8 cellular contexts compared by ENCODE assay signal in the genomic region with DNA sequence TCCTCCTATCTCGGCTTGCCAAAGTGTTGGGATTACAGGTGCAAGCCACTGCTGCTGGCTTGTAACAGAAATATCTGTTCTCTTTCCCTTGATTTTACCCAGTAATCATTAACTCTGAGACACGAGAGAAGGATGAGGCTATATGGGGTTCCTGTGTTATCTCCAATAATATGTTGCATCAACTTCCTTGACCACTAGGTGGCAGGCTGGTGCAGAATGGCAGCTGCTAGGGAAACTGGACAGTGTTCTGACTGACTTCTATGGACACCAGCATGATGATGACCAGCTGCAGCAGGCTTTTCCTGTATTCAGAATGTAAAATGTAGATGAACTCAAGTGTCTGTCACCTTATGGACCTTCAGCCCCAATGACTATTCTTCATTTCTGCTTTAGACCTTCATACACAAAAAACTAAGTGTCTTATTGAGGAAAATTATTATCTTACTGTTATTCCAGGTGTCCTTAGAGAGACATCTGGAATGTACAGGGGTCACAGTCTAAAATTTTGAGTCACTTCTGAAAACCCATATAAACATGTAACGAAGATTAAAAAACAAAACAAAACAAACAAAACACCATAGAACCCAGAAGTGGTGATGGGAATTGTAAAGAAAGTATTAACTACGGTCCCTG. TPM values are rescaled to one million over a fixed set of nuclear protein-coding genes. Genes with fewer than 3 reads are reported as not detected.
DNase-seq lines count a peak whose midpoint lies in the region; ATAC-seq and TF ChIP-seq lines count a peak whose summit lies in the region.

No MANE protein-coding gene starts in this region.

- no peaks in the 10 kb centered on the region for H3K4me1 ChIP-seq in naive thymus-derived CD4-positive, alpha-beta T cell (ENCODE audit: control insufficient read depth in 2 of 2, insufficient read depth in 2 of 2, low read length in 2 of 2)

- H3K36me3 ChIP-seq in naive thymus-derived CD4-positive, alpha-beta T cell (ENCODE audit: control insufficient read depth in 2 of 3, insufficient read depth in 3 of 3, low read length in 3 of 3): no peaks in the 10 kb centered on the region

- peak; percentile 93 for TF ChIP-seq CTCF in epithelial cell of esophagus (IDR thresholded peaks at IDR 0.05; ENCODE audit: insufficient read depth, low read depth, low read length, missing control alignments)

- intact Hi-C loops in naive thymus-derived CD4-positive, alpha-beta T cell (cut with micrococcal nuclease): loop anchor here (1.0 to 5.0 kb wide), 7 partner anchors 20 to 1534 kb away; partner anchors contain the start of genes COL12A1 (in 1 of the 2) and SLC17A5 (in 1 of the 2)

- no peak overlapping the region for H3K27ac Mint-ChIP-seq in activated CD8-positive, alpha-beta memory T cell treated with anti-CD3 and anti-CD28 coated beads, Interleukin-2, amount 10 ng/mL, durations not matched to agents 7 days and 5 days
- H3K27ac Mint-ChIP-seq in naive thymus-derived CD4-positive, alpha-beta T cell: no peak overlapping the region
- no peak overlapping the region for H3K27ac Mint-ChIP-seq in stimulated activated naive CD8-positive, alpha-beta T cell treated with anti-CD3 and anti-CD28 coated beads, Interleukin-15, amount 100 ng/mL, for 72 hours

- peaks cover 37% of the 10 kb centered on the region for H3K27me3 Mint-ChIP-seq in activated CD8-positive, alpha-beta memory T cell treated with anti-CD3 and anti-CD28 coated beads, Interleukin-2, amount 10 ng/mL, durations not matched to agents 7 days and 5 days
- peaks cover 4 to 23% (median 21%) of the 10 kb centered on the region in 5 donors for H3K27me3 Mint-ChIP-seq in naive thymus-derived CD4-positive, alpha-beta T cell
- H3K27me3 Mint-ChIP-seq in stimulated activated naive CD8-positive, alpha-beta T cell treated with anti-CD3 and anti-CD28 coated beads, Interleukin-15, amount 100 ng/mL, for 72 hours: peaks cover 52% of the 10 kb centered on the region

- H3K4me3 ChIP-seq in epithelial cell of esophagus (ENCODE audit: low read length): no peak overlapping the region
- no peak overlapping the region for H3K4me3 ChIP-seq in naive thymus-derived CD4-positive, alpha-beta T cell (ENCODE audit: low read length)

- POLR2A ChIA-PET in naive thymus-derived CD4-positive, alpha-beta T cell (lab: Charles Lee): no interaction called here

- CTCF ChIA-PET in activated CD8-positive, alpha-beta memory T cell treated with anti-CD3 and anti-CD28 coated beads, Interleukin-2, amount 10 ng/mL, durations not matched to agents 7 days and 5 days (lab: Charles Lee): interaction anchor here (0.7 to 7.7 kb wide), 13 partner anchors 9 to 91 kb away, joined by 3 to 105 read pairs (median 4); partner anchors contain the start of gene SLC17A5
- CTCF ChIA-PET in naive thymus-derived CD4-positive, alpha-beta T cell (lab: Charles Lee): interaction anchor here (0.9 to 5.0 kb wide), 4 partner anchors 21 to 1536 kb away, joined by 3 to 28 read pairs (median 5); no protein-coding TSS in a partner anchor

- ATAC-seq in HG03342 (IDR thresholded peaks at IDR 0.05; ENCODE audit: unreplicated experiment): peak; percentile 93
- ATAC-seq in activated CD8-positive, alpha-beta memory T cell treated with anti-CD3 and anti-CD28 coated beads, Interleukin-2, amount 10 ng/mL, durations not matched to agents 7 days and 5 days: peak; percentile 88
- ATAC-seq in naive thymus-derived CD4-positive, alpha-beta T cell: peak; percentile 92
- ATAC-seq in stimulated activated naive CD8-positive, alpha-beta T cell treated with anti-CD3 and anti-CD28 coated beads, Interleukin-15, amount 100 ng/mL, for 72 hours: peak; percentile 86

- H3K9me3 Mint-ChIP-seq in activated CD8-positive, alpha-beta memory T cell treated with anti-CD3 and anti-CD28 coated beads, Interleukin-2, amount 10 ng/mL, durations not matched to agents 7 days and 5 days (ENCODE audit: low read depth): no peaks in the 10 kb centered on the region
- no peaks in the 10 kb centered on the region for H3K9me3 Mint-ChIP-seq in naive thymus-derived CD4-positive, alpha-beta T cell
- H3K9me3 Mint-ChIP-seq in stimulated activated naive CD8-positive, alpha-beta T cell treated with anti-CD3 and anti-CD28 coated beads, Interleukin-15, amount 100 ng/mL, for 72 hours: no peaks in the 10 kb centered on the region

- H3K4me3 Mint-ChIP-seq in activated CD8-positive, alpha-beta memory T cell treated with anti-CD3 and anti-CD28 coated beads, Interleukin-2, amount 10 ng/mL, durations not matched to agents 7 days and 5 days: no peak overlapping the region
- H3K4me3 Mint-ChIP-seq in naive thymus-derived CD4-positive, alpha-beta T cell: no peak overlapping the region
- no peak overlapping the region for H3K4me3 Mint-ChIP-seq in stimulated activated naive CD8-positive, alpha-beta T cell treated with anti-CD3 and anti-CD28 coated beads, Interleukin-15, amount 100 ng/mL, for 72 hours

- DNase-seq in COLO829 (ENCODE audit: low spot score) (peak; percentile 67), GM19240 (ENCODE audit: insufficient read length, low spot score) (peak; percentile 45), NOMO-1 treated with dmso at 0.1 percent for 144 hours (lab: John Stamatoyannopoulos, UW; ENCODE audit: unreplicated experiment) (peak; percentile 47), epithelial cell of esophagus (ENCODE audit: low read depth) (peak; percentile 71)
- DNase-seq in activated CD8-positive, alpha-beta memory T cell treated with anti-CD3 and anti-CD28 coated beads, Interleukin-2, amount 10 ng/mL, durations not matched to agents 7 days and 5 days: peak; percentile 77
- peak; percentile 31 to 74 (median 59) for DNase-seq in naive thymus-derived CD4-positive, alpha-beta T cell
- peak; percentile 69 to 71 for DNase-seq in stimulated activated naive CD8-positive, alpha-beta T cell treated with anti-CD3 and anti-CD28 coated beads, Interleukin-15, amount 100 ng/mL, for 72 hours

- no peaks in the 10 kb centered on the region for H3K9me3 ChIP-seq in naive thymus-derived CD4-positive, alpha-beta T cell (ENCODE audit: control insufficient read depth in 2 of 3, low read length in 3 of 3)

- peaks cover 2% of the 10 kb centered on the region for H3K4me1 Mint-ChIP-seq in activated CD8-positive, alpha-beta memory T cell treated with anti-CD3 and anti-CD28 coated beads, Interleukin-2, amount 10 ng/mL, durations not matched to agents 7 days and 5 days
- peaks cover 0 to 4% (median 0%) of the 10 kb centered on the region in 7 donors for H3K4me1 Mint-ChIP-seq in naive thymus-derived CD4-positive, alpha-beta T cell
- H3K4me1 Mint-ChIP-seq in stimulated activated naive CD8-positive, alpha-beta T cell treated with anti-CD3 and anti-CD28 coated beads, Interleukin-15, amount 100 ng/mL, for 72 hours: peaks cover 11% of the 10 kb centered on the region

- no peaks in the 10 kb centered on the region for H3K27me3 ChIP-seq in naive thymus-derived CD4-positive, alpha-beta T cell (ENCODE audit: control insufficient read depth in 2 of 2, insufficient read depth in 2 of 2, low read length in 2 of 2)

- no peak overlapping the region for H3K27ac ChIP-seq in naive thymus-derived CD4-positive, alpha-beta T cell (ENCODE audit: low read depth, low read length)

- no peaks in the 10 kb centered on the region for H3K36me3 Mint-ChIP-seq in activated CD8-positive, alpha-beta memory T cell treated with anti-CD3 and anti-CD28 coated beads, Interleukin-2, amount 10 ng/mL, durations not matched to agents 7 days and 5 days
- H3K36me3 Mint-ChIP-seq in naive thymus-derived CD4-positive, alpha-beta T cell: no peaks in the 10 kb centered on the region

RNA-seq across cellular contexts. Expression of gene CD109, which starts 20.4 kb away (rescaled TPM):
- 10 to 100 TPM in 1 of 2 experiments, 1 to 10 TPM in 1; 1.7 to 11.2 TPM for total RNA-seq in activated CD8-positive, alpha-beta memory T cell treated with anti-CD3 and anti-CD28 coated beads, Interleukin-2, amount 10 ng/mL, durations not matched to agents 7 days and 5 days
- total RNA-seq in naive thymus-derived CD4-positive, alpha-beta T cell: 10 to 100 TPM in 1 of 5 experiments, 1 to 10 TPM in 2, under 1 TPM in 2; 0.54 to 12.3 (median 1.2) TPM
- polyA plus RNA-seq in naive thymus-derived CD4-positive, alpha-beta T cell: under 1 TPM; 0.20 to 0.31 TPM

RNA-seq across cellular contexts. Expression of gene SLC17A5, which starts 21.8 kb away (rescaled TPM):
- total RNA-seq in activated CD8-positive, alpha-beta memory T cell treated with anti-CD3 and anti-CD28 coated beads, Interleukin-2, amount 10 ng/mL, durations not matched to agents 7 days and 5 days: 1 to 10 TPM; 3.9 to 5.6 TPM
- 10 to 100 TPM in 2 of 5 experiments, 1 to 10 TPM in 3; 6.0 to 13.8 (median 8.9) TPM for total RNA-seq in naive thymus-derived CD4-positive, alpha-beta T cell
- polyA plus RNA-seq in naive thymus-derived CD4-positive, alpha-beta T cell: 1 to 10 TPM; 7.9 to 8.6 TPM
